In genomic region chr21:34027727-34028461, GRCh38 we compare ENCODE assay signal across 18 cellular contexts.
"Had no signal": no experiment of that assay in that cellular context is flagged by ENCODE, and none has a peak within 500 bp of the region (broad histone marks: within the 10 kb centered on the region; RNA-seq: fewer than 3 reads in every experiment).

No MANE protein-coding gene starts in this region.

- H3K27ac Mint-ChIP-seq: activated naive CD4-positive, alpha-beta T cell treated with anti-CD3 and anti-CD28 coated beads, Interleukin-2, amount 50 U/mL, for 24 hours; nephron; stimulated activated naive CD8-positive, alpha-beta T cell treated with anti-CD3 and anti-CD28 coated beads, Interleukin-15, amount 100 ng/mL, for 72 hours had no signal

- H3K4me3 ChIP-seq: adrenal gland, body of pancreas, coronary artery, esophagus muscularis mucosa, right atrium auricular region, upper lobe of left lung had no signal

- H3K36me3 Mint-ChIP-seq: activated naive CD4-positive, alpha-beta T cell treated with anti-CD3 and anti-CD28 coated beads, Interleukin-2, amount 50 U/mL, for 24 hours had no signal

- DNase-seq: activated T-cell treated with anti-CD3 and anti-CD28 coated beads, Interleukin-2, amount 50 U/mL, for 1 hour; adrenal gland; body of pancreas; central memory CD4-positive, alpha-beta T cell; hypothalamus; left ventricle myocardium superior; mesenchymal stem cell; occipital lobe; stimulated activated naive CD8-positive, alpha-beta T cell treated with anti-CD3 and anti-CD28 coated beads, Interleukin-15, amount 100 ng/mL, for 72 hours; T-helper 2 cell had no signal

- H3K9me3 ChIP-seq: adrenal gland, body of pancreas, esophagus muscularis mucosa, right atrium auricular region, upper lobe of left lung had no signal

- H3K27me3 ChIP-seq: adrenal gland, body of pancreas, esophagus muscularis mucosa, right atrium auricular region, upper lobe of left lung had no signal

- ATAC-seq: activated CD4-positive, CD25-positive, alpha-beta regulatory T cell treated with anti-CD3 and anti-CD28 coated beads, Interleukin-2, amount 50 U/mL, for 24 hours; body of pancreas; left ventricle myocardium superior; stimulated activated naive CD8-positive, alpha-beta T cell treated with anti-CD3 and anti-CD28 coated beads, Interleukin-15, amount 100 ng/mL, for 72 hours had no signal

- H3K27me3 Mint-ChIP-seq: activated naive CD4-positive, alpha-beta T cell treated with anti-CD3 and anti-CD28 coated beads, Interleukin-2, amount 50 U/mL, for 24 hours; stimulated activated naive CD8-positive, alpha-beta T cell treated with anti-CD3 and anti-CD28 coated beads, Interleukin-15, amount 100 ng/mL, for 72 hours had no signal

- H3K4me3 Mint-ChIP-seq: activated naive CD4-positive, alpha-beta T cell treated with anti-CD3 and anti-CD28 coated beads, Interleukin-2, amount 50 U/mL, for 24 hours; nephron; stimulated activated naive CD8-positive, alpha-beta T cell treated with anti-CD3 and anti-CD28 coated beads, Interleukin-15, amount 100 ng/mL, for 72 hours had no signal

- H3K36me3 ChIP-seq: adrenal gland, esophagus muscularis mucosa, right atrium auricular region, upper lobe of left lung had no signal

- H3K27ac ChIP-seq: adrenal gland, body of pancreas, coronary artery, esophagus muscularis mucosa, right atrium auricular region, upper lobe of left lung had no signal

- H3K4me1 ChIP-seq: adrenal gland, body of pancreas had no signal

- FAIRE-seq: TTC549 had no signal
